ENCODE assay signal across 8 cellular contexts in genomic region chr17:7404737-7405412, GRCh38. TPM values are rescaled to one million over a fixed set of nuclear protein-coding genes. Genes with fewer than 3 reads are reported as not detected.
A peak's percentile ranks its signal among the peaks of the same experiment; 100 is the strongest.
DNase-seq lines count a peak whose midpoint lies in the region; ATAC-seq, FAIRE-seq and TF ChIP-seq lines count a peak whose summit lies in the region.

No MANE protein-coding gene starts in this region.

- H3K27ac ChIP-seq in A673 (ENCODE audit: low read depth, low read length, poor library complexity, severe bottlenecking): peak overlapping the region; percentile 87
- H3K27ac ChIP-seq in pancreas: peak overlapping the region in 2 of 4 donors; percentile 50 to 87

- ATAC-seq in pancreas (peak; percentile 32 to 60 (median 44)), GM18858 (IDR thresholded peaks at IDR 0.05; ENCODE audit: unreplicated experiment) (no peak), GM21786 (IDR thresholded peaks at IDR 0.05; ENCODE audit: unreplicated experiment) (no peak)

- TF ChIP-seq CTCF in A673 (conservative IDR thresholded peaks at IDR 0.05; ENCODE audit: low read depth, low read length) (no peak), fibroblast of villous mesenchyme (IDR thresholded peaks at IDR 0.05; ENCODE audit: insufficient read depth, low read depth, low read length) (no peak), pancreas (IDR thresholded peaks at IDR 0.05) (no peak)

- no peaks in the 10 kb centered on the region for H3K27me3 ChIP-seq in A673 (replicated peaks; ENCODE audit: insufficient read depth, low read depth, low read length, poor library complexity)
- no peaks in the 10 kb centered on the region for H3K27me3 ChIP-seq in pancreas

- BruUV-seq in A673 (replicated peaks; lab: Mats Ljungman, UMichigan): TSS peak; percentile 37

- intact Hi-C loops in A673 (cut with micrococcal nuclease; ENCODE audit: unreplicated experiment) (loop anchor here (1.0 kb wide), 1 partner anchor 30 kb away; the partner anchor contains the start of gene TMEM102), pancreas (cut with DNase I) (no loop called here)

- WGBS in pancreas, 2 donors: 0 to 2% methylated on average over 42 to 66 of the region's 68 CpGs

- H3K9me3 ChIP-seq in A673 (ENCODE audit: low read depth, low read length, poor library complexity, severe bottlenecking): no peaks in the 10 kb centered on the region
- no peaks in the 10 kb centered on the region for H3K9me3 ChIP-seq in pancreas

- DNase-seq in A673 (ENCODE audit: low spot score) (peak; percentile 48), GM19238 (ENCODE audit: insufficient read length, low spot score) (peak; percentile 69), M059J (ENCODE audit: low read depth) (peak; percentile 26), activated T-helper 1 cell treated with Interleukin-2 at 50 U/mL for 16 hours (ENCODE audit: low read depth) (peak; percentile 63), fibroblast of villous mesenchyme (ENCODE audit: low read depth) (peak; percentile 16), pancreas (peak; percentile 55 to 89 (median 72))

- POLR2A ChIA-PET in A673 (lab: Charles Lee; ENCODE audit: low non-redundant PET): interaction anchor here (0.6 to 0.8 kb wide), 3 partner anchors 11 to 221 kb away, joined by 3 to 4 read pairs (median 4); partner anchors contain the start of genes NEURL4 and PLSCR3

- H3K36me3 ChIP-seq in A673 (ENCODE audit: insufficient read depth, low read length, poor library complexity, severe bottlenecking) (peaks cover 6% of the 10 kb centered on the region), pancreas (no peaks in the 10 kb centered on the region)

- CTCF ChIA-PET in A673 (lab: Charles Lee): interaction anchor here (0.6 to 1.5 kb wide), 6 partner anchors 10 to 162 kb away, joined by 3 to 7 read pairs (median 4); partner anchors contain the start of genes GABARAP and PLSCR3

- FAIRE-seq in pancreas (lab: Jason Lieb, UNC): no peak

- peaks cover 17% of the 10 kb centered on the region for H3K4me1 ChIP-seq in A673 (ENCODE audit: insufficient read depth, low read length, poor library complexity, severe bottlenecking)
- peaks cover 2 to 10% (median 8%) of the 10 kb centered on the region in 3 donors for H3K4me1 ChIP-seq in pancreas

- H3K4me3 ChIP-seq in A673 (ENCODE audit: low read depth, low read length, poor library complexity, severe bottlenecking): peak overlapping the region; percentile 61
- peak overlapping the region; percentile 83 for H3K4me3 ChIP-seq in fibroblast of villous mesenchyme (ENCODE audit: low read depth, low read length)
- H3K4me3 ChIP-seq in pancreas: peak overlapping the region; percentile 45 to 65 (median 54)

RNA-seq across cellular contexts. Expression of gene TMEM256, which starts 1.0 kb away (rescaled TPM):
- 57.6 and 91.6 TPM in 2 replicates for total RNA-seq in A673 (2021)
- total RNA-seq in M059J (2014; rRNA removed; shearing (Covaris generic)): 122 and 146 TPM in 2 replicates
- total RNA-seq in fibroblast of villous mesenchyme: 147 and 162 TPM in 2 replicates
- total RNA-seq in pancreas: 10 to 100 TPM; 32.8 to 53.5 (median 43.1) TPM
- polyA plus RNA-seq in pancreas: 100 to 1,000 TPM in 1 of 2 donors, 10 to 100 TPM in 1; 88.3 to 119 TPM

RNA-seq across cellular contexts. Expression of gene NLGN2, which starts 2.8 kb away (rescaled TPM):
- total RNA-seq in A673 (2021) (36.9 and 60.5 TPM in 2 replicates), fibroblast of villous mesenchyme (8.1 and 9.5 TPM in 2 replicates), pancreas (1 to 10 TPM; 2.9 to 8.4 (median 4.5) TPM)
- total RNA-seq in M059J (2014; rRNA removed; shearing (Covaris generic)): 8.9 and 16.5 TPM in 2 replicates
- polyA plus RNA-seq in pancreas: 10 to 100 TPM in 1 of 2 donors, 1 to 10 TPM in 1; 7.4 to 13.7 TPM

RNA-seq across cellular contexts. Expression of gene PLSCR3, which starts 10.6 kb away (rescaled TPM):
- total RNA-seq in A673 (2021) (15.2 and 29.3 TPM in 2 replicates), fibroblast of villous mesenchyme (16.8 and 28.3 TPM in 2 replicates), pancreas (10 to 100 TPM in 2 of 6 donors, 1 to 10 TPM in 4; 6.5 to 15.6 (median 9.0) TPM)
- 17.0 and 29.2 TPM in 2 replicates for total RNA-seq in M059J (2014; rRNA removed; shearing (Covaris generic))
- polyA plus RNA-seq in pancreas: 10 to 100 TPM; 14.0 to 20.1 TPM

RNA-seq across cellular contexts. Expression of gene SPEM1, which starts 15.2 kb away (rescaled TPM):
- total RNA-seq in A673 (2021) (0.43 and 0.55 TPM in 2 replicates), fibroblast of villous mesenchyme (not detected in 2 replicates), pancreas (not detected)
- total RNA-seq in M059J (2014; rRNA removed; shearing (Covaris generic)): not detected in 2 replicates
- not detected for polyA plus RNA-seq in pancreas

RNA-seq across cellular contexts. Expression of gene SPEM2, which starts 20.5 kb away (rescaled TPM):
- 0.24 TPM in 1 of 2 replicates, not detected in the other for total RNA-seq in A673 (2021)
- not detected in 2 replicates for total RNA-seq in M059J (2014; rRNA removed; shearing (Covaris generic))
- total RNA-seq in fibroblast of villous mesenchyme: not detected in 2 replicates
- total RNA-seq in pancreas: not detected
- polyA plus RNA-seq in pancreas: not detected

Comparison
In these comparisons a context has a peak if more than half of its experiments do, and no peak if none do; other contexts are left out.
1. DNase-seq: peak in every context shown above with its lines; median percentile 72 in pancreas; 69 in GM19238; 63 in activated T-helper 1 cell treated with Interleukin-2 at 50 U/mL for 16 hours; 48 in A673; 26 in M059J; 16 in fibroblast of villous mesenchyme.
2. ATAC-seq: peak in pancreas (4 of 4); none in GM18858 (single experiment) and GM21786 (single experiment).
3. Peak in every context shown above with its lines, with median percentiles within 50 percentile points of each other: H3K4me3 ChIP-seq.